ENCODE assay signal across 9 cellular contexts in the genomic region with DNA sequence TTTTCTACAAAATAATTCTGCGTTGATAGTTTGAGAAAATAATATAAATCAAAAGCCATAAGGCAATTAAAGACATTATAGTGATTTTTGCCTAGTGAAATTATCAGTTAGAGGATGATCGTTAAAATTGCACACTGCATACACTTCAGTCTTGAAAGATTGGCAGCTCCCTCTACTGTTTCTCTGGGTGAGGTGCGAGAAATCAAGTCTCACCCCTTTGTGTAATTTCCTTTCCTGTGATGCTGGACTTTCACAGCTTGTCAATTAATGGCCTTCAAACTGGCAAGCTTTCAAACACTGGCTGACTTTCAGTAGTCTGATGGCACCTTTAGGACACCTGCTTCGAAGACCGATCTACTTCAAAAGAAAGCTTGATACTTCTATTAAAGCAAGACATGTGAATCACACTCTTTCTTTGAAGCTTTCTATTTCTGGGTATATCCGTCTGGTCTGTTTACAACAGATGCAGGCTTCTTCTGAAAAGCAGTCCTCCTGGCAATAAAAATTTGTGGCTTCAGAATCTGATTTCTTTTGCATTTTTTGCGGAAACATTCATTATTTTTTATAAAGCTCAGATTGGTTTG.
DNase-seq lines count a peak whose midpoint lies in the region; TF ChIP-seq lines count a peak whose summit lies in the region.
"Had no signal": no experiment of that assay in that cellular context is flagged by ENCODE, and none has a peak within 500 bp of the region (broad histone marks: within the 10 kb centered on the region; RNA-seq: fewer than 3 reads in every experiment).

No MANE protein-coding gene starts in this region.

- TF ChIP-seq CTCF in endothelial cell (IDR thresholded peaks at IDR 0.05; ENCODE audit: unreplicated experiment), result peak; percentile 60

- no peaks in the 10 kb centered on the region for H3K27me3 Mint-ChIP-seq in endothelial cell (ENCODE audit: unreplicated experiment)
- H3K27me3 Mint-ChIP-seq: B cell had no signal

- DNase-seq in NOMO-1 treated with DMSO at 0.1 percent for 48 hours (lab: John Stamatoyannopoulos, UW; ENCODE audit: unreplicated experiment), result peak; percentile 0
- no peak for DNase-seq in NOMO-1 (lab: John Stamatoyannopoulos, UW; ENCODE audit: unreplicated experiment in 2 of 2)
- peak; percentile 80 for DNase-seq in NCI-H2196 (lab: John Stamatoyannopoulos, UW; ENCODE audit: unreplicated experiment)
- peak; percentile 25 for DNase-seq in endothelial cell (ENCODE audit: low spot score)
- DNase-seq in superior temporal gyrus (ENCODE audit: extremely low spot score), result peak; percentile 77
- DNase-seq in NK-92 (lab: John Stamatoyannopoulos, UW; ENCODE audit: unreplicated experiment), result no peak
- no peak for DNase-seq in GM03348 (ENCODE audit: low spot score)
- DNase-seq in activated gamma-delta T cell treated with Interleukin-2 at 50 U/mL for 16 hours, result no peak

- H3K9me3 Mint-ChIP-seq in endothelial cell (ENCODE audit: unreplicated experiment), result no peaks in the 10 kb centered on the region

- H3K4me1 Mint-ChIP-seq in endothelial cell (ENCODE audit: unreplicated experiment), result no peaks in the 10 kb centered on the region
- H3K4me1 Mint-ChIP-seq: B cell had no signal

- H3K36me3 Mint-ChIP-seq in endothelial cell (ENCODE audit: low read depth, unreplicated experiment), result no peaks in the 10 kb centered on the region

- no peak overlapping the region for H3K27ac Mint-ChIP-seq in endothelial cell (ENCODE audit: unreplicated experiment)
- H3K27ac Mint-ChIP-seq: B cell had no signal

- H3K4me3 Mint-ChIP-seq in endothelial cell (ENCODE audit: unreplicated experiment), result no peak overlapping the region
- H3K4me3 Mint-ChIP-seq: B cell had no signal

Comparison
In these comparisons a context has a peak if more than half of its experiments do, and no peak if none do; other contexts are left out.
1. DNase-seq: peak in NOMO-1 treated with DMSO at 0.1 percent for 48 hours (single experiment), NCI-H2196 (single experiment), endothelial cell (single experiment) and superior temporal gyrus (single experiment); none in NOMO-1 (0 of 2), NK-92 (single experiment), GM03348 (single experiment) and activated gamma-delta T cell treated with Interleukin-2 at 50 U/mL for 16 hours (single experiment).